Comparison of ENCODE assay signal across 1 cellular context in genomic region chr9:19424176-19424779, GRCh38.
TF ChIP-seq lines count a peak whose summit lies in the region.

No MANE protein-coding gene starts in this region.

TF ChIP-seq in WTC11, 78 proteins besides CTCF, POLR2A, EP300 and RAD21 (continued from another document):
- TF ChIP-seq ZNF281 (CRISPR knock-in tag; IDR thresholded peaks at IDR 0.05) (no peak), ZNF317 (CRISPR knock-in tag; IDR thresholded peaks at IDR 0.05; ENCODE audit: borderline replicate concordance, low read depth) (no peak), NFYB (CRISPR knock-in tag; conservative IDR thresholded peaks at IDR 0.05; ENCODE audit: low read depth) (no peak), FOXP4 (CRISPR knock-in tag; IDR thresholded peaks at IDR 0.05) (no peak), ZSCAN18 (CRISPR knock-in tag; IDR thresholded peaks at IDR 0.05) (no peak), RELA (CRISPR knock-in tag; IDR thresholded peaks at IDR 0.05; ENCODE audit: borderline replicate concordance) (no peak)
TF ChIP-seq in WTC11: peak in this region for 0.
